8 cellular contexts compared by ENCODE assay signal in the genomic region with DNA sequence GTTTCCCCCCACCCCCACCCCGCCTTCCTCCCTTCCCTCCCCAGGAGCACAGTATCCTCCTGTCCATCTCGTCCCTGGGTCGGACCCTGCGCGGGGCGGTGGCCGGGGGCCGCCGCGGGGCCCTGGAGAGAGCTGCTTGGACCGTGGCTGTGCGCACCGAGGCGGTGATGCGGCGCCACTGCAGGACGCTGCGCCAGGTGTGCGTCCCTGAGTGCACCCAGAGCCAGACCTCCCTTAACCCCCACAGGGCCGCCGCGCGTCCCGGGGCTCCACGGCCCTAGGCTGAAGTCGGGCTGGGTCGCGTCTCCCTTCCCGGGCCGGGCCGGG. TPM values are rescaled to one million over a fixed set of nuclear protein-coding genes. Genes with fewer than 3 reads are reported as not detected.
A peak's percentile ranks its signal among the peaks of the same experiment; 100 is the strongest.
DNase-seq lines count a peak whose midpoint lies in the region; ATAC-seq, FAIRE-seq and TF ChIP-seq lines count a peak whose summit lies in the region.

No MANE protein-coding gene starts in this region.

- H2AFZ ChIP-seq in astrocyte (ENCODE audit: low read depth, low read length): no peak overlapping the region

- peaks cover 9% of the 10 kb centered on the region for H3K36me3 Mint-ChIP-seq in astrocyte (ENCODE audit: low read depth, unreplicated experiment)

- H3K4me1 Mint-ChIP-seq in astrocyte (ENCODE audit: low read depth, unreplicated experiment): peaks cover 7% of the 10 kb centered on the region

- H4K20me1 ChIP-seq in astrocyte (ENCODE audit: insufficient read depth, low read length): peaks cover 32% of the 10 kb centered on the region

- 2 to 3% methylated on average over 17 to 31 of the region's 31 CpGs for WGBS in pancreas, 2 donors

- peak; percentile 21 for ATAC-seq in GM18907 (IDR thresholded peaks at IDR 0.05; ENCODE audit: unreplicated experiment)
- ATAC-seq in HG03280 (IDR thresholded peaks at IDR 0.05; ENCODE audit: unreplicated experiment): peak; percentile 29
- peak; percentile 17 to 56 (median 22) for ATAC-seq in pancreas

- H3K4me3 Mint-ChIP-seq in astrocyte (ENCODE audit: unreplicated experiment): no peak overlapping the region

- H3K79me2 ChIP-seq in astrocyte (ENCODE audit: insufficient read depth, low read length): no peaks in the 10 kb centered on the region

- H3K36me3 ChIP-seq in astrocyte (ENCODE audit: insufficient read depth, low read length): no peaks in the 10 kb centered on the region
- peaks cover 0 to 2% (median 0%) of the 10 kb centered on the region in 3 donors for H3K36me3 ChIP-seq in pancreas

- H3K27ac ChIP-seq in 22Rv1: peak overlapping the region; percentile 81
- no peak overlapping the region for H3K27ac ChIP-seq in astrocyte (ENCODE audit: low read depth, low read length)
- peak overlapping the region; percentile 48 to 70 (median 60) for H3K27ac ChIP-seq in pancreas

- peaks cover 2% of the 10 kb centered on the region for H3K9me3 Mint-ChIP-seq in astrocyte (ENCODE audit: unreplicated experiment)

- no peak for FAIRE-seq in astrocyte (lab: Jason Lieb, UNC)
- no peak for FAIRE-seq in pancreas (lab: Jason Lieb, UNC)

- H3K27ac Mint-ChIP-seq in astrocyte (ENCODE audit: unreplicated experiment): no peak overlapping the region

- H3K4me1 ChIP-seq in astrocyte (ENCODE audit: insufficient read depth, low read length) (peaks cover 3% of the 10 kb centered on the region), pancreas (peaks cover 0 to 5% (median 0%) of the 10 kb centered on the region in 3 donors)

- no peak overlapping the region for H3K9ac ChIP-seq in astrocyte (ENCODE audit: low read length)

- H3K9me3 ChIP-seq in astrocyte (ENCODE audit: insufficient read depth, low read depth, low read length) (no peaks in the 10 kb centered on the region), pancreas (no peaks in the 10 kb centered on the region)

- TF ChIP-seq CTCF in 22Rv1 (IDR thresholded peaks at IDR 0.05): no peak
- TF ChIP-seq CTCF in astrocyte (IDR thresholded peaks at IDR 0.05; ENCODE audit: insufficient read depth, low read depth, low read length): no peak
- TF ChIP-seq CTCF in pancreas (IDR thresholded peaks at IDR 0.05): no peak

- intact Hi-C loops in pancreas (cut with DNase I): loop anchor here in 1 of 3 donors (10.0 kb wide), 1 partner anchor 87 kb away; no protein-coding TSS in a partner anchor

- H3K27me3 Mint-ChIP-seq in astrocyte (ENCODE audit: low read depth, unreplicated experiment): peaks cover 15% of the 10 kb centered on the region

- DNase-seq in astrocyte (ENCODE audit: low read depth) (no peak), pancreas (peak in 2 of 6 donors; percentile 47 to 84), LoVo (ENCODE audit: low spot score) (no peak), activated gamma-delta T cell (lab: John Stamatoyannopoulos, UW) (no peak)
- DNase-seq in stimulated activated CD4-positive, alpha-beta T cell treated with anti-CD3 and anti-CD28 coated beads, Interleukin-4, amount 100 ng/mL, for 4 hours: no peak

- H3K4me2 ChIP-seq in astrocyte (ENCODE audit: low read length): peak overlapping the region; percentile 80

- H3K27me3 ChIP-seq in astrocyte (ENCODE audit: insufficient read depth, low read length) (peaks cover 35% of the 10 kb centered on the region), pancreas (no peaks in the 10 kb centered on the region)

- H3K4me3 ChIP-seq in astrocyte (ENCODE audit: insufficient read depth, low read depth, low read length) (no peak overlapping the region), pancreas (peak overlapping the region; percentile 6 to 65 (median 39))

RNA-seq across cellular contexts. Expression of gene C20orf204, which starts 2.2 kb away (rescaled TPM):
- 0.75 and 0.99 TPM in 2 replicates for total RNA-seq in astrocyte
- total RNA-seq in pancreas: 1 to 10 TPM in 1 of 6 donors, under 1 TPM in 5; 0.31 to 1.0 (median 0.70) TPM
- polyA plus RNA-seq in pancreas: 1 to 10 TPM; 2.4 to 3.7 TPM

RNA-seq across cellular contexts. Expression of gene SOX18, which starts 11.2 kb away (rescaled TPM):
- 0.52 and 0.60 TPM in 2 replicates for total RNA-seq in astrocyte
- 1 to 10 TPM; 3.7 to 9.1 (median 5.2) TPM for total RNA-seq in pancreas
- polyA plus RNA-seq in pancreas: 1 to 10 TPM; 6.1 to 6.4 TPM

RNA-seq across cellular contexts. Expression of gene TCEA2, which starts 24.8 kb away (rescaled TPM):
- total RNA-seq in astrocyte: 52.4 and 53.1 TPM in 2 replicates
- 10 to 100 TPM; 11.6 to 24.5 (median 13.9) TPM for total RNA-seq in pancreas
- 10 to 100 TPM; 35.7 to 52.9 TPM for polyA plus RNA-seq in pancreas

RNA-seq across cellular contexts. Expression of gene RGS19, which starts 41.1 kb away (rescaled TPM):
- total RNA-seq in astrocyte (15.7 and 18.3 TPM in 2 replicates), pancreas (10 to 100 TPM in 1 of 6 donors, 1 to 10 TPM in 5; 3.2 to 11.9 (median 4.1) TPM)
- polyA plus RNA-seq in pancreas: 1 to 10 TPM; 7.5 to 8.9 TPM

RNA-seq across cellular contexts. Expression of gene OPRL1, which starts 41.7 kb away (rescaled TPM):
- 2.8 and 3.6 TPM in 2 replicates for total RNA-seq in astrocyte
- 1 to 10 TPM in 3 of 6 donors, under 1 TPM in 3; 0.25 to 2.2 (median 1.1) TPM for total RNA-seq in pancreas
- under 1 TPM; 0.49 to 0.94 TPM for polyA plus RNA-seq in pancreas
